ENCODE assay signal across 16 cellular contexts in the genomic region with DNA sequence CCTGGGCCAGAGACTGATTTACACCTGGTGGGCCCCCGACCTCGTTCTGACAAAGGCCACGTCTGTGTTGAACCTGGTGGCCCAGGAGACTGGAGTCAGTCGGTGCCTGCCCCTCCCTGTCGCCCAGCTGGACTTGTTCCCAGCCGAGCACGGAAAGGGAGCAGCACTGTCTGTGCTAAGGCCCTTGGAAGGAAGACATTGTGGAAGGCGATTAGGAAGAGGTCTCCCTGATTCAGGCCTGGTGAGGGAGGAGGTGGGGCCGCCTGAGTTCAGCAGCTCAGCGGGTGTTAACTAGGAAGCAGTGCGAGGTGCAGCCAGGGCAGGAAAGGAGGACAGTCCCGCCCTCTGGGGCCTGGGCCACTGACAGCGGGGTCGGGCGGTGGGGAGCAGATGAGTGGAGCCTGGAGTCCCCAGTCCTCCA.
DNase-seq lines count a peak whose midpoint lies in the region; ATAC-seq and TF ChIP-seq lines count a peak whose summit lies in the region.
"Had no signal": no experiment of that assay in that cellular context is flagged by ENCODE, and none has a peak within 500 bp of the region (broad histone marks: within the 10 kb centered on the region; RNA-seq: fewer than 3 reads in every experiment).

No MANE protein-coding gene starts in this region.

- no peak overlapping the region for H2AFZ ChIP-seq in GM23338
- no peak overlapping the region for H2AFZ ChIP-seq in neuronal stem cell (ENCODE audit: low read length)

- peak overlapping the region; percentile 72 for H4K8ac ChIP-seq in neuronal stem cell (ENCODE audit: low read depth, low read length)

- ATAC-seq in GM23338 = peak; percentile 47
- ATAC-seq in HG02973 (IDR thresholded peaks at IDR 0.05; ENCODE audit: unreplicated experiment) = no peak

- no peak overlapping the region for H3K27ac ChIP-seq in GM23338 (ENCODE audit: low read depth)
- H3K27ac ChIP-seq in esophagus muscularis mucosa (replicated peaks in 1 of 4) = no peak overlapping the region
- no peak overlapping the region for H3K27ac ChIP-seq in neuronal stem cell (replicated peaks; ENCODE audit: low read length)
- H3K27ac ChIP-seq: Peyer's patch had no signal

- peaks cover 19% of the 10 kb centered on the region for H3K4me1 Mint-ChIP-seq in GM23338

- no peaks in the 10 kb centered on the region for H3K4me1 ChIP-seq in GM23338 (ENCODE audit: insufficient read depth)
- peaks cover 3 to 10% (median 6%) of the 10 kb centered on the region in 4 donors for H3K4me1 ChIP-seq in esophagus muscularis mucosa
- peaks cover 0 to 11% of the 10 kb centered on the region in 2 donors for H3K4me1 ChIP-seq in neuronal stem cell (ENCODE audit: control insufficient read depth in 2 of 2, insufficient read depth in 1 of 2, low read depth in 1 of 2, low read length in 2 of 2)
- H3K4me1 ChIP-seq: Peyer's patch had no signal

- peaks cover 12% of the 10 kb centered on the region for H3K27me3 Mint-ChIP-seq in GM23338 (ENCODE audit: insufficient read depth, low read depth, poor library complexity)

- H3K4me3 Mint-ChIP-seq in GM23338 = no peak overlapping the region

- no peak overlapping the region for H2BK120ac ChIP-seq in neuronal stem cell (ENCODE audit: low read depth, low read length)

- H3K9me3 ChIP-seq in esophagus muscularis mucosa (peaks cover 0 to 8% (median under 1%) of the 10 kb centered on the region in 4 donors), neuronal stem cell (replicated peaks in 1 of 2; ENCODE audit: control insufficient read depth in 2 of 2, insufficient read depth in 1 of 2, low read depth in 1 of 2, low read length in 2 of 2) (peaks cover 0 to under 1% of the 10 kb centered on the region in 2 donors)
- H3K9me3 ChIP-seq: Peyer's patch had no signal

- no peak overlapping the region for H2BK12ac ChIP-seq in neuronal stem cell (ENCODE audit: low read length)

- H2BK5ac ChIP-seq in neuronal stem cell (ENCODE audit: low read length) = no peak overlapping the region

- H3K27me3 ChIP-seq in GM23338 (ENCODE audit: insufficient read depth) (0 out of 2 replicates have a peak, but pooled peaks cover 3% of the 10 kb centered on the region), esophagus muscularis mucosa (no peaks in the 10 kb centered on the region), neuronal stem cell (ENCODE audit: control insufficient read depth in 3 of 3, insufficient read depth in 3 of 3, low read depth in 1 of 3, low read length in 3 of 3) (peaks cover 0 to 2% (median 2%) of the 10 kb centered on the region in 3 experiments)
- H3K27me3 ChIP-seq: Peyer's patch had no signal

- TF ChIP-seq POLR2A in esophagus muscularis mucosa (IDR thresholded peaks at IDR 0.05; ENCODE audit: low read depth) = no peak

- TF ChIP-seq EP300 in esophagus muscularis mucosa (IDR thresholded peaks at IDR 0.05) = no peak

- peaks cover 3% of the 10 kb centered on the region for H3K79me1 ChIP-seq in neuronal stem cell (ENCODE audit: low read depth, low read length)

- H3F3A ChIP-seq in GM23338 (replicated peaks; ENCODE audit: low read depth) = no peaks in the 10 kb centered on the region

- no peak overlapping the region for H4K91ac ChIP-seq in neuronal stem cell (ENCODE audit: low read depth, low read length, poor library complexity)

- DNase-seq in NCI-H82 (lab: John Stamatoyannopoulos, UW) (peak; percentile 54), NCI-H82 treated with DMSO at 0.1 percent for 48 hours (lab: John Stamatoyannopoulos, UW; ENCODE audit: unreplicated experiment) (no peak), GM23338 (ENCODE audit: low spot score) (no peak), esophagus muscularis mucosa (ENCODE audit: extremely low spot score) (peak; percentile 84), neuronal stem cell (ENCODE audit: low spot score) (no peak), NCI-H1436 (lab: John Stamatoyannopoulos, UW) (no peak)
- DNase-seq in stimulated activated CD4-positive, alpha-beta T cell treated with anti-CD3 and anti-CD28 coated beads, Interleukin-1b, Interleukin-23, amount 100 ng/mL, for 48 hours = no peak
- DNase-seq: 8988T, DMS153, KBM-7, NCI-H1092, NCI-H187, NCI-H774, Peyer's patch, SHP77 treated with DMSO at 0.1 percent for 48 hours had no signal

- peak overlapping the region; percentile 60 for H3K18ac ChIP-seq in neuronal stem cell (ENCODE audit: low read length)

- WGBS in esophagus muscularis mucosa = 61% methylated on average over 10 of the region's 15 CpGs
- no CpG with 5 or more reads among the region's 15 CpGs for WGBS in neuronal stem cell (ENCODE audit: extremely low coverage in 2 of 2, insufficient read length in 2 of 2, insufficient replicate concordance in 1 of 2), 2 donors

- H3K36me3 ChIP-seq in GM23338 (ENCODE audit: insufficient read depth) (no peaks in the 10 kb centered on the region), esophagus muscularis mucosa (no peaks in the 10 kb centered on the region), neuronal stem cell (replicated peaks in 1 of 2; ENCODE audit: control insufficient read depth in 2 of 2, insufficient read depth in 2 of 2, low read length in 2 of 2) (peaks cover 0 to 11% of the 10 kb centered on the region in 2 donors)
- H3K36me3 ChIP-seq: Peyer's patch had no signal

- H3K4me2 ChIP-seq in GM23338 (no peak overlapping the region), neuronal stem cell (ENCODE audit: insufficient read depth, low read length, poor library complexity, severe bottlenecking) (no peak overlapping the region)

- no peaks in the 10 kb centered on the region for H4K20me1 ChIP-seq in GM23338 (replicated peaks; ENCODE audit: insufficient read depth)

- H3K9ac ChIP-seq in neuronal stem cell (ENCODE audit: low read depth, low read length, poor library complexity) = no peak overlapping the region

- no peak overlapping the region for H3K4ac ChIP-seq in neuronal stem cell (ENCODE audit: low read length)

- no peak overlapping the region for H3K4me3 ChIP-seq in GM23338
- no peak overlapping the region for H3K4me3 ChIP-seq in esophagus muscularis mucosa
- no peak overlapping the region for H3K4me3 ChIP-seq in neuronal stem cell (ENCODE audit: low read length in 2 of 2)
- H3K4me3 ChIP-seq: Peyer's patch had no signal

- no peaks in the 10 kb centered on the region for H3K79me2 ChIP-seq in GM23338 (replicated peaks; ENCODE audit: insufficient read depth)

- no peak overlapping the region for H3K23ac ChIP-seq in neuronal stem cell (ENCODE audit: low read depth, low read length, poor library complexity)

- H3K36me3 Mint-ChIP-seq in GM23338 (ENCODE audit: low read depth) = peaks cover 8% of the 10 kb centered on the region; the same call in 1 of the 3 replicates

- H3K9me2 ChIP-seq in GM23338 (ENCODE audit: insufficient read depth) = no peaks in the 10 kb centered on the region

- no peak overlapping the region for H2BK15ac ChIP-seq in neuronal stem cell (ENCODE audit: low read length)

- H3K9me3 Mint-ChIP-seq in GM23338 = peaks cover 2% of the 10 kb centered on the region; the same call in 2 of the 3 replicates

- no peak overlapping the region for H2AK5ac ChIP-seq in neuronal stem cell (ENCODE audit: low read depth, low read length)

- intact Hi-C loops in esophagus muscularis mucosa (cut with DNase I) = loop anchor here (5.0 to 10.0 kb wide), 3 partner anchors 141 to 214 kb away; a partner anchor contains a TSS

- H3K14ac ChIP-seq in neuronal stem cell (ENCODE audit: low read length) = no peak overlapping the region

- no peak overlapping the region for H3K27ac Mint-ChIP-seq in GM23338

- no peak for TF ChIP-seq CTCF in GM23338 (conservative IDR thresholded peaks at IDR 0.05; ENCODE audit: low read depth in 2 of 2)
- TF ChIP-seq CTCF in esophagus muscularis mucosa (IDR thresholded peaks at IDR 0.05) = no peak

TF ChIP-seq in GM23338, 12 proteins besides CTCF, POLR2A, EP300 and RAD21 (continues in another document):
- TF ChIP-seq POLR2AphosphoS5 (IDR thresholded peaks at IDR 0.05; ENCODE audit: low read depth) = no peak
- no peak for TF ChIP-seq EZH2 (IDR thresholded peaks at IDR 0.05; ENCODE audit: low read depth, unreplicated experiment)
- no peak for TF ChIP-seq EZH2phosphoT487 (IDR thresholded peaks at IDR 0.05; ENCODE audit: unreplicated experiment)
- no peak for TF ChIP-seq JUNB (IDR thresholded peaks at IDR 0.05; ENCODE audit: unreplicated experiment)
- TF ChIP-seq CREB1 (CRISPR knock-in tag; IDR thresholded peaks at IDR 0.05; ENCODE audit: low read depth) = no peak

Comparison
In these comparisons a context has a peak if more than half of its experiments do, and no peak if none do; other contexts are left out.
1. DNase-seq: peak in NCI-H82 (single experiment) and esophagus muscularis mucosa (single experiment); none in NCI-H82 treated with DMSO at 0.1 percent for 48 hours (single experiment), GM23338 (single experiment), neuronal stem cell (single experiment), stimulated activated CD4-positive, alpha-beta T cell treated with anti-CD3 and anti-CD28 coated beads, Interleukin-1b, Interleukin-23, amount 100 ng/mL, for 48 hours (single experiment) and NCI-H1436 (single experiment).